Comparison of ENCODE assay signal across 8 cellular contexts in the genomic region with DNA sequence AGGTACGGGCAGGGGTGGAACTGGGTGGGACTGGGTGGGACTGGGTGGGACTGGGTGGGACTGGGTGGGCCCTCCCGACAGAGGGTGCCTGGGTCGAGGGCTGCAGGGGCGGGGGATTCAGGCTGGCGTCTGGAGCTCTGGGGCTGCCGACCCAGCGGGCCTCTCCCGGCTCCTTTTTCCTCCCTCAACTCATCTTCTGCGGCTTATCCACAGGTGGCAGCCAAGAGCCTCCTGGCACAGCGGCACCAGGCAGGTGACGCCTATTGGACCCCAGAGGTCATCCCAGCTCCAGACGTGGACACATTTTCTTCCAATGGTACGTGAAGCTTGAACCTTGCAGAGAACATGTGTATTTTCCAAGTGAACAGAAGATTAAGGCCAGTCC. TPM values are rescaled to one million over a fixed set of nuclear protein-coding genes. Genes with fewer than 3 reads are reported as not detected.
DNase-seq lines count a peak whose midpoint lies in the region; ATAC-seq, FAIRE-seq and TF ChIP-seq lines count a peak whose summit lies in the region.

No MANE protein-coding gene starts in this region.

- FAIRE-seq in pancreas (lab: Jason Lieb, UNC) = no peak

- peak overlapping the region; percentile 95 for H3K27ac ChIP-seq in HUES64 (ENCODE audit: low read depth, low read length)
- no peak overlapping the region for H3K27ac ChIP-seq in pancreas

- peak; percentile 30 for ATAC-seq in activated T-helper 17 cell treated with anti-CD3 and anti-CD28 coated beads, Interleukin-2, amount 50 U/mL, for 72 hours (replicated peaks)
- ATAC-seq in pancreas = peak in 3 of 4 donors; percentile 4 to 38 (median 11)
- no peak for ATAC-seq in GM19455 (IDR thresholded peaks at IDR 0.05; ENCODE audit: unreplicated experiment)
- no peak for ATAC-seq in GM19467 (IDR thresholded peaks at IDR 0.05; ENCODE audit: unreplicated experiment)
- no peak for ATAC-seq in HG03378 (IDR thresholded peaks at IDR 0.05; ENCODE audit: unreplicated experiment)

- H3K4me3 Mint-ChIP-seq in activated T-helper 17 cell treated with anti-CD3 and anti-CD28 coated beads, Interleukin-2, amount 50 U/mL, for 72 hours = peak overlapping the region; percentile 98

- 5% methylated on average over 13 of the region's 13 CpGs for WGBS in HUES64
- WGBS in pancreas, 2 donors = 12 to 14% methylated on average over 13 of the region's 13 CpGs

- H3K27me3 ChIP-seq in HUES64 (ENCODE audit: insufficient read depth, low read length) (no peaks in the 10 kb centered on the region), pancreas (no peaks in the 10 kb centered on the region)

- H3K27me3 Mint-ChIP-seq in activated T-helper 17 cell treated with anti-CD3 and anti-CD28 coated beads, Interleukin-2, amount 50 U/mL, for 72 hours = no peaks in the 10 kb centered on the region

- peaks cover 24% of the 10 kb centered on the region for H3K9me3 Mint-ChIP-seq in activated T-helper 17 cell treated with anti-CD3 and anti-CD28 coated beads, Interleukin-2, amount 50 U/mL, for 72 hours

- intact Hi-C loops in pancreas (cut with DNase I) = no loop called here

- H3K9me3 ChIP-seq in HUES64 (ENCODE audit: insufficient read depth, low read depth, low read length) = no peaks in the 10 kb centered on the region
- H3K9me3 ChIP-seq in pancreas = no peaks in the 10 kb centered on the region

- H3K9ac ChIP-seq in HUES64 (ENCODE audit: low read depth, low read length) = peak overlapping the region; percentile 96

- H3K4me1 ChIP-seq in HUES64 (ENCODE audit: insufficient read depth, low read length) = peaks cover 9% of the 10 kb centered on the region; the same call in 1 of the 2 replicates
- H3K4me1 ChIP-seq in pancreas = peaks cover 0 to 6% (median 5%) of the 10 kb centered on the region in 3 donors

- peaks cover 61% of the 10 kb centered on the region for H3K36me3 Mint-ChIP-seq in activated T-helper 17 cell treated with anti-CD3 and anti-CD28 coated beads, Interleukin-2, amount 50 U/mL, for 72 hours (ENCODE audit: low read depth)

- H3K4me3 ChIP-seq in HUES64 (ENCODE audit: low read length) (peak overlapping the region; percentile 90), pancreas (peak overlapping the region; percentile 46 to 90 (median 59))

- peaks cover 45% of the 10 kb centered on the region for H3K36me3 ChIP-seq in HUES64 (ENCODE audit: insufficient read depth, low read length)
- H3K36me3 ChIP-seq in pancreas = peaks cover 0 to 30% (median 18%) of the 10 kb centered on the region in 3 donors

- DNase-seq in COR-L47 (lab: John Stamatoyannopoulos, UW) (peak; percentile 45), globus pallidus (ENCODE audit: low spot score) (peak; percentile 2), pancreas (no peak)

- TF ChIP-seq CTCF in pancreas (IDR thresholded peaks at IDR 0.05) = no peak

- H3K4me1 Mint-ChIP-seq in activated T-helper 17 cell treated with anti-CD3 and anti-CD28 coated beads, Interleukin-2, amount 50 U/mL, for 72 hours = peaks cover 19% of the 10 kb centered on the region

- H3K27ac Mint-ChIP-seq in activated T-helper 17 cell treated with anti-CD3 and anti-CD28 coated beads, Interleukin-2, amount 50 U/mL, for 72 hours = peak overlapping the region; percentile 7

RNA-seq across cellular contexts. Expression of a gene that starts 0.5 kb away (rescaled TPM):
- polyA plus RNA-seq in HUES64 (2013, experiment 1 of 2) = 50.4 TPM
- 43.8 TPM for polyA plus RNA-seq in HUES64 (2013, experiment 2 of 2)
- total RNA-seq in activated T-helper 17 cell treated with anti-CD3 and anti-CD28 coated beads, Interleukin-2, amount 50 U/mL, for 72 hours = 10 to 100 TPM; 43.4 to 44.6 TPM
- total RNA-seq in pancreas = 10 to 100 TPM in 2 of 6 donors, 1 to 10 TPM in 4; 6.5 to 15.8 (median 7.9) TPM
- polyA plus RNA-seq in pancreas = 10 to 100 TPM; 11.2 to 13.1 TPM

RNA-seq across cellular contexts. Expression of a gene that starts 46.4 kb away (rescaled TPM):
- 13.5 TPM for polyA plus RNA-seq in HUES64 (2013, experiment 1 of 2)
- polyA plus RNA-seq in HUES64 (2013, experiment 2 of 2) = 15.8 TPM
- total RNA-seq in activated T-helper 17 cell treated with anti-CD3 and anti-CD28 coated beads, Interleukin-2, amount 50 U/mL, for 72 hours = 10 to 100 TPM; 18.5 to 29.1 TPM
- 10 to 100 TPM in 2 of 6 donors, 1 to 10 TPM in 4; 6.4 to 13.0 (median 7.3) TPM for total RNA-seq in pancreas
- polyA plus RNA-seq in pancreas = 10 to 100 TPM in 1 of 2 donors, 1 to 10 TPM in 1; 8.3 to 15.1 TPM

RNA-seq across cellular contexts. Expression of a gene that starts 49.5 kb away (rescaled TPM):
- polyA plus RNA-seq in HUES64 (2013, experiment 1 of 2) = 5.4 TPM
- polyA plus RNA-seq in HUES64 (2013, experiment 2 of 2) = 6.7 TPM
- 1 to 10 TPM; 3.7 to 4.6 TPM for total RNA-seq in activated T-helper 17 cell treated with anti-CD3 and anti-CD28 coated beads, Interleukin-2, amount 50 U/mL, for 72 hours
- total RNA-seq in pancreas = 1 to 10 TPM; 1.6 to 3.6 (median 2.0) TPM
- polyA plus RNA-seq in pancreas = 1 to 10 TPM; 1.4 to 1.5 TPM

Comparison
In these comparisons a context has a peak if more than half of its experiments do, and no peak if none do; other contexts are left out.
1. DNase-seq: peak in COR-L47 (single experiment) and globus pallidus (single experiment); none in pancreas (0 of 6).
2. ATAC-seq: peak in activated T-helper 17 cell treated with anti-CD3 and anti-CD28 coated beads, Interleukin-2, amount 50 U/mL, for 72 hours (single experiment) and pancreas (3 of 4); none in GM19455 (single experiment), GM19467 (single experiment) and HG03378 (single experiment).